ENCODE assay signal across 34 cellular contexts in genomic region chr6:63465750-63466149, GRCh38.
"Had no signal": no experiment of that assay in that cellular context is flagged by ENCODE, and none has a peak within 500 bp of the region (broad histone marks: within the 10 kb centered on the region; RNA-seq: fewer than 3 reads in every experiment).

No MANE protein-coding gene starts in this region.

- H3K27ac Mint-ChIP-seq: activated B cell treated with CpG ODN at 0.5 μM for 24 hours; activated CD8-positive, alpha-beta T cell treated with anti-CD3 and anti-CD28 coated beads for 36 hours; activated naive CD8-positive, alpha-beta T cell; activated T-helper 17 cell treated with anti-CD3 and anti-CD28 coated beads, Interleukin-2, amount 50 U/mL, for 72 hours; dendritic cell treated with granulocyte-macrophage colony-stimulating factor and Interleukin-4, amounts not matched to agents 40 ng/mL and 50 ng/mL, for 4 days; endodermal cell; T-helper 1 cell treated with Interleukin-12 subunit alpha and Interleukin-12 subunit beta and Interleukin-4 antibody, amounts not matched to agents 30 μg/mL and 1 μg/mL, for 36 hours; T-helper 2 cell treated with Interferon-gamma antibody and Interleukin-4, amounts not matched to agents 5 μg/mL and 100 μg/mL, for 36 hours had no signal

- H3K27me3 Mint-ChIP-seq: activated B cell treated with CpG ODN at 0.5 μM for 24 hours; activated CD8-positive, alpha-beta T cell treated with anti-CD3 and anti-CD28 coated beads for 36 hours; activated T-helper 17 cell treated with anti-CD3 and anti-CD28 coated beads, Interleukin-2, amount 50 U/mL, for 72 hours; dendritic cell treated with granulocyte-macrophage colony-stimulating factor and Interleukin-4, amounts not matched to agents 40 ng/mL and 50 ng/mL, for 4 days had no signal

- H3K27ac ChIP-seq: brain microvascular endothelial cell, coronary artery, dorsolateral prefrontal cortex, esophagus muscularis mucosa, foreskin keratinocyte, gastroesophageal sphincter, heart right ventricle, WERI-Rb-1 had no signal

- H3K4me1 ChIP-seq: esophagus muscularis mucosa, foreskin keratinocyte, gastroesophageal sphincter, heart right ventricle had no signal

- H3K27me3 ChIP-seq: brain microvascular endothelial cell, dorsolateral prefrontal cortex, esophagus muscularis mucosa, foreskin keratinocyte, gastroesophageal sphincter, heart right ventricle had no signal

- DNase-seq: activated B cell treated with CpG ODN at 0.5 μM for 24 hours; activated CD4-positive, alpha-beta T cell treated with anti-CD3 and anti-CD28 coated beads for 48 hours; activated CD4-positive, alpha-beta T cell treated with anti-CD3 and anti-CD28 coated beads, Interleukin-2, amount 50 U/mL, for 1 hour; activated CD4-positive, alpha-beta T cell treated with anti-CD3 and anti-CD28 coated beads, Interleukin-2, amount 50 U/mL, for 48 hours; activated CD8-positive, alpha-beta memory T cell treated with anti-CD3 and anti-CD28 coated beads for 24 hours; activated CD8-positive, alpha-beta T cell treated with anti-CD3 and anti-CD28 coated beads for 36 hours; activated effector memory CD4-positive, alpha-beta T cell treated with Interleukin-2 at 50 U/mL for 16 hours; activated gamma-delta T cell treated with Interleukin-2 at 50 U/mL for 16 hours; activated naive CD4-positive, alpha-beta T cell treated with anti-CD3 and anti-CD28 coated beads, Interleukin-2, amount 50 U/mL, for 16 hours; activated naive CD4-positive, alpha-beta T cell treated with Interleukin-2 at 50 U/mL for 16 hours; activated T-cell treated with anti-CD3 and anti-CD28 coated beads, Interleukin-2, amount 50 U/mL, for 4 hours; amniotic stem cell; anterior cingulate cortex; brain microvascular endothelial cell; dorsolateral prefrontal cortex; effector memory CD4-positive, alpha-beta T cell; endodermal cell; erythroblast; foreskin keratinocyte; heart right ventricle; T1000; WERI-Rb-1 had no signal

- H3K4me3 ChIP-seq: coronary artery, dorsolateral prefrontal cortex, esophagus muscularis mucosa, gastroesophageal sphincter, heart right ventricle had no signal

- H3K36me3 ChIP-seq: brain microvascular endothelial cell, esophagus muscularis mucosa, gastroesophageal sphincter, heart right ventricle, WERI-Rb-1 had no signal

- ATAC-seq: activated CD4-positive, CD25-positive, alpha-beta regulatory T cell treated with anti-CD3 and anti-CD28 coated beads, Interleukin-2, amount 50 U/mL, for 24 hours; activated CD8-positive, alpha-beta T cell treated with anti-CD3 and anti-CD28 coated beads for 36 hours; activated T-cell treated with anti-CD3 and anti-CD28 coated beads, Interleukin-2, amount 50 U/mL, for 4 hours; activated T-helper 17 cell treated with anti-CD3 and anti-CD28 coated beads, Interleukin-2, amount 50 U/mL, for 72 hours; foreskin keratinocyte; gastroesophageal sphincter; heart right ventricle had no signal

- FAIRE-seq: astrocyte, bronchial epithelial cell had no signal

- H3K9me3 ChIP-seq: esophagus muscularis mucosa, gastroesophageal sphincter, heart right ventricle had no signal

- H3K9me3 Mint-ChIP-seq: activated B cell treated with CpG ODN at 0.5 μM for 24 hours; activated CD8-positive, alpha-beta T cell treated with anti-CD3 and anti-CD28 coated beads for 36 hours; activated T-cell treated with anti-CD3 and anti-CD28 coated beads, Interleukin-2, amount 50 U/mL, for 4 hours; activated T-helper 17 cell treated with anti-CD3 and anti-CD28 coated beads, Interleukin-2, amount 50 U/mL, for 72 hours; central memory CD8-positive, alpha-beta T cell; dendritic cell treated with granulocyte-macrophage colony-stimulating factor and Interleukin-4, amounts not matched to agents 40 ng/mL and 50 ng/mL, for 4 days; endodermal cell; T-helper 1 cell treated with Interleukin-12 subunit alpha and Interleukin-12 subunit beta and Interleukin-4 antibody, amounts not matched to agents 30 μg/mL and 1 μg/mL, for 36 hours; T-helper 2 cell treated with Interferon-gamma antibody and Interleukin-4, amounts not matched to agents 5 μg/mL and 100 μg/mL, for 36 hours had no signal

- H3K4me1 Mint-ChIP-seq: activated B cell treated with CpG ODN at 0.5 μM for 24 hours; activated T-helper 17 cell treated with anti-CD3 and anti-CD28 coated beads, Interleukin-2, amount 50 U/mL, for 72 hours; central memory CD8-positive, alpha-beta T cell; endodermal cell had no signal

- H3K4me3 Mint-ChIP-seq: activated B cell treated with CpG ODN at 0.5 μM for 24 hours; activated CD8-positive, alpha-beta T cell treated with anti-CD3 and anti-CD28 coated beads for 36 hours; activated naive CD8-positive, alpha-beta T cell; activated T-cell treated with anti-CD3 and anti-CD28 coated beads, Interleukin-2, amount 50 U/mL, for 4 hours; activated T-helper 17 cell treated with anti-CD3 and anti-CD28 coated beads, Interleukin-2, amount 50 U/mL, for 72 hours; central memory CD8-positive, alpha-beta T cell; dendritic cell treated with granulocyte-macrophage colony-stimulating factor and Interleukin-4, amounts not matched to agents 40 ng/mL and 50 ng/mL, for 4 days; endodermal cell; T-helper 1 cell treated with Interleukin-12 subunit alpha and Interleukin-12 subunit beta and Interleukin-4 antibody, amounts not matched to agents 30 μg/mL and 1 μg/mL, for 36 hours; T-helper 2 cell treated with Interferon-gamma antibody and Interleukin-4, amounts not matched to agents 5 μg/mL and 100 μg/mL, for 36 hours had no signal
